ENCODE assay signal across 21 cellular contexts in the genomic region with DNA sequence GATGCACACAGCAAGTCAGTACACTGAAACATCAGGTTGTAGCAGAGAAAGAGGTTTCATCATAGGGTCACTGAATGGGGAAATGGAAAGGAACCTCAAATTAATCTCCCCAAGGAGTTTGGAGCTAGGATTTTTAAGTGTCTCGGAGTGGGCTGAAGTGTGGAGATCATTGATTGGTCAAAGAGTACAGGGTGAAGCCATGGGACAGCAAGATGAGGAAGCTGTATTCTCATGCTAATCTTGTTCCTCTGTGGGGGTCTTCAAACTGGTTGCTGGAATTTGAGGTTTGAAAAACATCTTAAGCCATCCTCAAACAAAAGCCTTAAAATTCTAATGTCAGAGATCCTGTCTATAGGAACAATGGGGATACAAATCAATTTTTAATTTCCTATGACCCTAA.
"Had no signal": no experiment of that assay in that cellular context is flagged by ENCODE, and none has a peak within 500 bp of the region (broad histone marks: within the 10 kb centered on the region; RNA-seq: fewer than 3 reads in every experiment).

No MANE protein-coding gene starts in this region.

- H3K9me3 ChIP-seq: esophagus squamous epithelium, gastroesophageal sphincter, mucosa of descending colon, right atrium auricular region, sigmoid colon, thoracic aorta, transverse colon had no signal

- H3K4me3 ChIP-seq: dorsolateral prefrontal cortex, esophagus squamous epithelium, gastroesophageal sphincter, hepatocyte, mucosa of descending colon, right atrium auricular region, sigmoid colon, skin epidermis, stomach, thoracic aorta, transverse colon had no signal

- H3K4me3 Mint-ChIP-seq: central memory CD8-positive, alpha-beta T cell; naive thymus-derived CD8-positive, alpha-beta T cell; stimulated activated naive B cell treated with anti-CD40 and anti-IgM and Interleukin-4, amounts not matched to agents 10 μg/mL and 1 μg/mL and 100 μg/mL, for 72 hours had no signal

- H3K27ac Mint-ChIP-seq: naive thymus-derived CD8-positive, alpha-beta T cell; stimulated activated naive B cell treated with anti-CD40 and anti-IgM and Interleukin-4, amounts not matched to agents 10 μg/mL and 1 μg/mL and 100 μg/mL, for 72 hours had no signal

- H3K79me2 ChIP-seq: hepatocyte had no signal

- H2AFZ ChIP-seq: hepatocyte had no signal

- DNase-seq: cortex of kidney; dorsolateral prefrontal cortex; esophagus squamous epithelium; foreskin fibroblast; kidney glomerular epithelial cell; mucosa of descending colon; naive thymus-derived CD8-positive, alpha-beta T cell; sigmoid colon; stimulated activated CD4-positive, alpha-beta T cell treated with anti-CD3 and anti-CD28 coated beads, Interleukin-2, amount 100 ng/mL, for 24 hours; stimulated activated CD4-positive, alpha-beta T cell treated with anti-CD3 and anti-CD28 coated beads, Interleukin-4, amount 100 ng/mL, for 4 hours; stimulated activated naive B cell treated with anti-CD40 and anti-IgM and Interleukin-4, amounts not matched to agents 10 μg/mL and 1 μg/mL and 100 μg/mL, for 72 hours; stomach; substantia nigra; transverse colon had no signal

- H3K27me3 Mint-ChIP-seq: central memory CD8-positive, alpha-beta T cell; naive thymus-derived CD8-positive, alpha-beta T cell had no signal

- FAIRE-seq: islet of Langerhans had no signal

- H3K9me3 Mint-ChIP-seq: stimulated activated naive B cell treated with anti-CD40 and anti-IgM and Interleukin-4, amounts not matched to agents 10 μg/mL and 1 μg/mL and 100 μg/mL, for 72 hours had no signal

- H3K4me1 ChIP-seq: esophagus squamous epithelium, gastroesophageal sphincter, right atrium auricular region, sigmoid colon, stomach, transverse colon had no signal

- H3K36me3 ChIP-seq: esophagus squamous epithelium, gastroesophageal sphincter, right atrium auricular region, sigmoid colon, stomach, thoracic aorta, transverse colon had no signal

- H3K4me2 ChIP-seq: hepatocyte had no signal

- H3K36me3 Mint-ChIP-seq: naive thymus-derived CD8-positive, alpha-beta T cell; stimulated activated naive B cell treated with anti-CD40 and anti-IgM and Interleukin-4, amounts not matched to agents 10 μg/mL and 1 μg/mL and 100 μg/mL, for 72 hours had no signal

- H3K27ac ChIP-seq: dorsolateral prefrontal cortex, esophagus squamous epithelium, gastroesophageal sphincter, hepatocyte, right atrium auricular region, sigmoid colon, skin epidermis, stomach, thoracic aorta, transverse colon had no signal

- H3K4me1 Mint-ChIP-seq: central memory CD8-positive, alpha-beta T cell; naive thymus-derived CD8-positive, alpha-beta T cell; stimulated activated naive B cell treated with anti-CD40 and anti-IgM and Interleukin-4, amounts not matched to agents 10 μg/mL and 1 μg/mL and 100 μg/mL, for 72 hours had no signal

- H3K27me3 ChIP-seq: gastroesophageal sphincter, hepatocyte, right atrium auricular region, sigmoid colon, transverse colon had no signal
